ENCODE assay signal across 8 cellular contexts in genomic region chr5:116575635-116576042, GRCh38. TPM values are rescaled to one million over a fixed set of nuclear protein-coding genes. Genes with fewer than 3 reads are reported as not detected.
DNase-seq lines count a peak whose midpoint lies in the region; ATAC-seq and FAIRE-seq lines count a peak whose summit lies in the region.

No MANE protein-coding gene starts in this region.

- no peaks in the 10 kb centered on the region for H3K36me3 Mint-ChIP-seq in activated T-cell treated with anti-CD3 and anti-CD28 coated beads, Interleukin-2, amount 50 U/mL, for 24 hours (ENCODE audit: low read depth)
- H3K36me3 Mint-ChIP-seq in activated naive CD8-positive, alpha-beta T cell treated with anti-CD3 and anti-CD28 coated beads, Interleukin-2, amount 10 ng/mL, durations not matched to agents 7 days and 5 days: peaks cover 1% of the 10 kb centered on the region

- H3K9me3 ChIP-seq in iPS-18c (ENCODE audit: control insufficient read depth, insufficient read depth, low read length): no peaks in the 10 kb centered on the region

- ATAC-seq in activated naive CD8-positive, alpha-beta T cell treated with anti-CD3 and anti-CD28 coated beads, Interleukin-2, amount 10 ng/mL, durations not matched to agents 7 days and 5 days (ENCODE audit: low read depth): no peak
- ATAC-seq in stimulated activated naive CD8-positive, alpha-beta T cell treated with anti-CD3 and anti-CD28 coated beads, Interleukin-15, Interleukin-2, amounts not matched to agents 100 U/mL and 50 U/mL, for 24 hours: no peak

- H3K9me3 Mint-ChIP-seq in activated T-cell treated with anti-CD3 and anti-CD28 coated beads, Interleukin-2, amount 50 U/mL, for 24 hours: no peaks in the 10 kb centered on the region
- no peaks in the 10 kb centered on the region for H3K9me3 Mint-ChIP-seq in activated naive CD8-positive, alpha-beta T cell treated with anti-CD3 and anti-CD28 coated beads, Interleukin-2, amount 10 ng/mL, durations not matched to agents 7 days and 5 days

- H3K4me3 ChIP-seq in iPS-18c (ENCODE audit: insufficient read depth, low read depth, low read length): peak overlapping the region; percentile 92

- FAIRE-seq in RCC 7860 (lab: Jason Lieb, UNC): no peak

- peaks cover 29% of the 10 kb centered on the region for H3K4me1 Mint-ChIP-seq in activated T-cell treated with anti-CD3 and anti-CD28 coated beads, Interleukin-2, amount 50 U/mL, for 24 hours (ENCODE audit: low read depth)
- H3K4me1 Mint-ChIP-seq in activated naive CD8-positive, alpha-beta T cell treated with anti-CD3 and anti-CD28 coated beads, Interleukin-2, amount 10 ng/mL, durations not matched to agents 7 days and 5 days: peaks cover 21% of the 10 kb centered on the region

- POLR2A ChIA-PET in activated naive CD8-positive, alpha-beta T cell treated with anti-CD3 and anti-CD28 coated beads, Interleukin-2, amount 10 ng/mL, durations not matched to agents 7 days and 5 days (lab: Charles Lee): interaction anchor here (0.6 kb wide), 1 partner anchor 999 kb away, joined by 3 read pairs; no protein-coding TSS in a partner anchor

- peak; percentile 32 for DNase-seq in activated T-cell treated with anti-CD3 and anti-CD28 coated beads, Interleukin-2, amount 50 U/mL, for 24 hours
- no peak for DNase-seq in activated T-cell treated with anti-CD3 and anti-CD28 coated beads, Interleukin-2, amount 50 U/mL, for 1 hour
- peak; percentile 40 for DNase-seq in activated naive CD8-positive, alpha-beta T cell treated with anti-CD3 and anti-CD28 coated beads, Interleukin-2, amount 10 ng/mL, durations not matched to agents 7 days and 5 days
- peak; percentile 9 for DNase-seq in stimulated activated naive CD8-positive, alpha-beta T cell treated with anti-CD3 and anti-CD28 coated beads, Interleukin-15, Interleukin-2, amounts not matched to agents 100 U/mL and 50 U/mL, for 24 hours
- no peak for DNase-seq in RCC 7860 (ENCODE audit: low spot score)
- no peak for DNase-seq in activated effector memory CD4-positive, alpha-beta T cell treated with Interleukin-2 at 50 U/mL for 16 hours
- DNase-seq in central memory CD4-positive, alpha-beta T cell: no peak

- peak overlapping the region; percentile 74 for H3K4me3 Mint-ChIP-seq in activated T-cell treated with anti-CD3 and anti-CD28 coated beads, Interleukin-2, amount 50 U/mL, for 24 hours
- peak overlapping the region; percentile 90 for H3K4me3 Mint-ChIP-seq in activated naive CD8-positive, alpha-beta T cell treated with anti-CD3 and anti-CD28 coated beads, Interleukin-2, amount 10 ng/mL, durations not matched to agents 7 days and 5 days

- peaks cover 91% of the 10 kb centered on the region for H3K27me3 Mint-ChIP-seq in activated T-cell treated with anti-CD3 and anti-CD28 coated beads, Interleukin-2, amount 50 U/mL, for 24 hours
- peaks cover 81% of the 10 kb centered on the region for H3K27me3 Mint-ChIP-seq in activated naive CD8-positive, alpha-beta T cell treated with anti-CD3 and anti-CD28 coated beads, Interleukin-2, amount 10 ng/mL, durations not matched to agents 7 days and 5 days

- no peak overlapping the region for H3K27ac Mint-ChIP-seq in activated T-cell treated with anti-CD3 and anti-CD28 coated beads, Interleukin-2, amount 50 U/mL, for 24 hours
- H3K27ac Mint-ChIP-seq in activated naive CD8-positive, alpha-beta T cell treated with anti-CD3 and anti-CD28 coated beads, Interleukin-2, amount 10 ng/mL, durations not matched to agents 7 days and 5 days: no peak overlapping the region

RNA-seq across cellular contexts. Expression of gene SEMA6A, which starts 1.0 kb away (rescaled TPM):
- total RNA-seq in activated naive CD8-positive, alpha-beta T cell treated with anti-CD3 and anti-CD28 coated beads, Interleukin-2, amount 10 ng/mL, durations not matched to agents 7 days and 5 days: not detected

Comparison
In these comparisons a context has a peak if more than half of its experiments do, and no peak if none do; other contexts are left out.
1. DNase-seq: peak in activated T-cell treated with anti-CD3 and anti-CD28 coated beads, Interleukin-2, amount 50 U/mL, for 24 hours (single experiment), activated naive CD8-positive, alpha-beta T cell treated with anti-CD3 and anti-CD28 coated beads, Interleukin-2, amount 10 ng/mL, durations not matched to agents 7 days and 5 days (single experiment) and stimulated activated naive CD8-positive, alpha-beta T cell treated with anti-CD3 and anti-CD28 coated beads, Interleukin-15, Interleukin-2, amounts not matched to agents 100 U/mL and 50 U/mL, for 24 hours (single experiment); none in activated T-cell treated with anti-CD3 and anti-CD28 coated beads, Interleukin-2, amount 50 U/mL, for 1 hour (single experiment), RCC 7860 (single experiment), activated effector memory CD4-positive, alpha-beta T cell treated with Interleukin-2 at 50 U/mL for 16 hours (single experiment) and central memory CD4-positive, alpha-beta T cell (single experiment).